In the genomic region with DNA sequence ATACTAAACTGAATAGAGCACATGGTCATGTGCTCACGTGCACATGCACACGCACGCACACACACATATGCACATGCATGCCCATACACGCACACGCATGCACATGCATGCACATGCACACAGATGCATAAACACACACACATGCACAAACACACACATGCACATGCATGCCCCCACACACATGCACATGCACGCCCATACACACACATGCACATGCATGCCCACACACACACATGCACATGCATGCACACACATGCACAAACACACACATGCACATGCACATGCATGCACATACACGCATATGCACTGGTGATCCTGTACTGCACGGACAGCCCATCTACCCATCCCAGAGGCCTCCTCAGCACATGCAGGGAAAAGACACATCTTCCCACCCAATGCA, we compare ENCODE assay signal across 19 cellular contexts.
"Had no signal": no experiment of that assay in that cellular context is flagged by ENCODE, and none has a peak within 500 bp of the region (broad histone marks: within the 10 kb centered on the region; RNA-seq: fewer than 3 reads in every experiment).

No MANE protein-coding gene starts in this region.

- H3K9me3 ChIP-seq: esophagus squamous epithelium, gastroesophageal sphincter, right atrium auricular region, suprapubic skin, tibial artery, upper lobe of right lung had no signal

- H3K4me3 ChIP-seq: esophagus squamous epithelium, gastroesophageal sphincter, mucosa of descending colon, right atrium auricular region, suprapubic skin, tibial artery, upper lobe of right lung had no signal

- H3K36me3 Mint-ChIP-seq: natural killer cell treated with Interleukin-12 subunit alpha and Interleukin-12 subunit beta and Interleukin-15 and Interleukin-18, amount 100 ng/mL, for 72 hours had no signal

- H3K27me3 ChIP-seq: esophagus squamous epithelium, right atrium auricular region, suprapubic skin, tibial artery, upper lobe of right lung had no signal

- ATAC-seq: effector memory CD8-positive, alpha-beta T cell; gastroesophageal sphincter; mucosa of descending colon; natural killer cell treated with Interleukin-12 subunit alpha and Interleukin-12 subunit beta and Interleukin-15 and Interleukin-18, amount 100 ng/mL, for 72 hours; upper lobe of right lung had no signal

- H3K36me3 ChIP-seq: esophagus squamous epithelium, gastroesophageal sphincter, right atrium auricular region, suprapubic skin, tibial artery, upper lobe of right lung had no signal

- H3K27ac ChIP-seq: esophagus squamous epithelium, gastroesophageal sphincter, right atrium auricular region, suprapubic skin, tibial artery, upper lobe of right lung had no signal

- H3K4me1 ChIP-seq: esophagus squamous epithelium, right atrium auricular region, suprapubic skin, tibial artery, upper lobe of right lung had no signal

- H3K27me3 Mint-ChIP-seq: dendritic cell treated with granulocyte-macrophage colony-stimulating factor and Interleukin-4, amounts not matched to agents 40 ng/mL and 50 ng/mL, for 4 days; effector memory CD8-positive, alpha-beta T cell; natural killer cell treated with Interleukin-12 subunit alpha and Interleukin-12 subunit beta and Interleukin-15 and Interleukin-18, amount 100 ng/mL, for 72 hours had no signal

- H3K27ac Mint-ChIP-seq: dendritic cell treated with granulocyte-macrophage colony-stimulating factor and Interleukin-4, amounts not matched to agents 40 ng/mL and 50 ng/mL, for 4 days; effector memory CD8-positive, alpha-beta T cell; natural killer cell treated with Interleukin-12 subunit alpha and Interleukin-12 subunit beta and Interleukin-15 and Interleukin-18, amount 100 ng/mL, for 72 hours had no signal

- H3K4me3 Mint-ChIP-seq: dendritic cell treated with granulocyte-macrophage colony-stimulating factor and Interleukin-4, amounts not matched to agents 40 ng/mL and 50 ng/mL, for 4 days; effector memory CD8-positive, alpha-beta T cell; natural killer cell treated with Interleukin-12 subunit alpha and Interleukin-12 subunit beta and Interleukin-15 and Interleukin-18, amount 100 ng/mL, for 72 hours had no signal

- FAIRE-seq: colon, small intestine had no signal

- DNase-seq: cerebellar nuclear complex; effector memory CD8-positive, alpha-beta T cell; esophagus squamous epithelium; foreskin fibroblast; glutamatergic neuron; islet precursor cell; mammary epithelial cell; mucosa of descending colon; small intestine; stimulated activated CD4-positive, alpha-beta T cell treated with anti-CD3 and anti-CD28 coated beads, Interleukin-12 subunit alpha, Interleukin-12 subunit beta, amount 100 ng/mL, for 4 hours; stimulated activated naive CD4-positive, alpha-beta T cell; tibial artery; upper lobe of right lung had no signal
